In the genomic region with DNA sequence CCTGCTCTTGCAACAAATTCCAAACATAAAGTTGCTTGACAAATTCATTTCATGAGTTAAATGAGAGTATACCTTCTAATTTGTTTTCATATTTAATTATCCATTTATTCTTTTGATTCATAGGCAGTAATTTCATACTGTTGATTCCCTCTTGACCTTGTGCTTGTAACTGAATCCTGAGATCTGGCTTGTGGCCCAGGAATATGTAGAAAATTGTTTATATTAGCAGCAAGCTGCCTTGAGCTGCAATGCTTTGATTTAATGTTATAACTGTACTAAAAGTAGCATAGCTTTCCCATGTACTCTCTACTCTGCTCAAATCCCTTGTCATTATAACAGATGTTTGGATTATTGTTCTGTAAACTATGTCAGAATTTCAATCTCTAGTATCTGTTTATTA, we compare ENCODE assay signal across 10 cellular contexts.
DNase-seq lines count a peak whose midpoint lies in the region; TF ChIP-seq lines count a peak whose summit lies in the region.
"Had no signal": no experiment of that assay in that cellular context is flagged by ENCODE, and none has a peak within 500 bp of the region (broad histone marks: within the 10 kb centered on the region; RNA-seq: fewer than 3 reads in every experiment).

No MANE protein-coding gene starts in this region.

- H3K27ac ChIP-seq in SJCRH30 = no peak overlapping the region
- H3K27ac ChIP-seq in mesenchymal stem cell (ENCODE audit: low read length, poor library complexity, severe bottlenecking) = no peak overlapping the region
- H3K27ac ChIP-seq in smooth muscle cell (ENCODE audit: low read depth) = no peak overlapping the region
- H3K27ac ChIP-seq: breast epithelium had no signal

- no peak overlapping the region for H2BK15ac ChIP-seq in mesenchymal stem cell (ENCODE audit: low read depth, poor library complexity, severe bottlenecking)

- H2AFZ ChIP-seq in mesenchymal stem cell (ENCODE audit: low read depth, low read length) (no peak overlapping the region), smooth muscle cell (ENCODE audit: low read depth) (no peak overlapping the region)

- no peak overlapping the region for H3K18ac ChIP-seq in mesenchymal stem cell (ENCODE audit: low read depth in 1 of 2, low read length in 2 of 2)

- no peak overlapping the region for H3K4ac ChIP-seq in mesenchymal stem cell (ENCODE audit: low read depth in 1 of 2, low read length in 2 of 2)

- H2BK5ac ChIP-seq in mesenchymal stem cell (ENCODE audit: low read depth, low read length, poor library complexity, severe bottlenecking) = no peak overlapping the region

- H3K79me1 ChIP-seq in mesenchymal stem cell (replicated peaks; ENCODE audit: low read length, poor library complexity, severe bottlenecking) = no peaks in the 10 kb centered on the region

- no peak overlapping the region for H2BK12ac ChIP-seq in mesenchymal stem cell (ENCODE audit: low read length in 2 of 2)

- no peak overlapping the region for H3K14ac ChIP-seq in mesenchymal stem cell (ENCODE audit: low read length in 2 of 2)

- TF ChIP-seq CTCF in smooth muscle cell (IDR thresholded peaks at IDR 0.05; ENCODE audit: borderline replicate concordance, insufficient read depth, poor library complexity, severe bottlenecking) = no peak

- H3K27me3 ChIP-seq in SJCRH30 (no peaks in the 10 kb centered on the region), mesenchymal stem cell (ENCODE audit: control insufficient read depth in 1 of 2, insufficient read depth in 1 of 2, low read length in 2 of 2) (no peaks in the 10 kb centered on the region), smooth muscle cell (ENCODE audit: low read depth) (peaks cover 13% of the 10 kb centered on the region)
- H3K27me3 ChIP-seq: breast epithelium had no signal

- no peak overlapping the region for H3K4me3 ChIP-seq in SJCRH30
- no peak overlapping the region for H3K4me3 ChIP-seq in mesenchymal stem cell (ENCODE audit: insufficient read depth in 1 of 2, low read depth in 1 of 2, low read length in 2 of 2)
- no peak overlapping the region for H3K4me3 ChIP-seq in smooth muscle cell
- H3K4me3 ChIP-seq: breast epithelium had no signal

- no peaks in the 10 kb centered on the region for H3K79me2 ChIP-seq in smooth muscle cell (ENCODE audit: low read depth)

- H2BK120ac ChIP-seq in mesenchymal stem cell (ENCODE audit: low read depth, low read length) = no peak overlapping the region

- H3K4me2 ChIP-seq in mesenchymal stem cell (ENCODE audit: low read length, poor library complexity, severe bottlenecking) = no peak overlapping the region
- H3K4me2 ChIP-seq in smooth muscle cell = no peak overlapping the region

- H3K9ac ChIP-seq in mesenchymal stem cell (ENCODE audit: low read length) (no peak overlapping the region), smooth muscle cell (ENCODE audit: low read depth) (no peak overlapping the region)

- no peak overlapping the region for H3K23ac ChIP-seq in mesenchymal stem cell (ENCODE audit: low read length in 2 of 2)

- H2AK5ac ChIP-seq in mesenchymal stem cell (ENCODE audit: low read length, severe bottlenecking) = no peak overlapping the region

- H3K4me1 ChIP-seq in SJCRH30 (0 out of 2 replicates have a peak, but pooled peaks cover 3% of the 10 kb centered on the region), mesenchymal stem cell (ENCODE audit: control insufficient read depth, insufficient read depth, low read depth, low read length) (no peaks in the 10 kb centered on the region), smooth muscle cell (ENCODE audit: low read depth) (peaks cover 10% of the 10 kb centered on the region)
- H3K4me1 ChIP-seq: breast epithelium had no signal

- H3F3A ChIP-seq in smooth muscle cell (ENCODE audit: low read depth) = no peaks in the 10 kb centered on the region

- H4K91ac ChIP-seq in mesenchymal stem cell (ENCODE audit: low read length) = no peak overlapping the region

- DNase-seq in GM04503 (ENCODE audit: low read depth) = peak; percentile 19
- peak; percentile 36 for DNase-seq in NCI-H2029 (lab: John Stamatoyannopoulos, UW)
- peak; percentile 46 to 72 for DNase-seq in SJCRH30
- peak; percentile 48 for DNase-seq in mesenchymal stem cell
- no peak for DNase-seq in iPS-NIHi7 (ENCODE audit: extremely low spot score)
- no peak for DNase-seq in DMS114 treated with DMSO at 0.1 percent for 48 hours (lab: John Stamatoyannopoulos, UW; ENCODE audit: unreplicated experiment)
- DNase-seq in smooth muscle cell (lab: John Stamatoyannopoulos, UW; ENCODE audit: unreplicated experiment) = no peak
- DNase-seq: Caco-2, H9 had no signal

- H3K9me3 ChIP-seq in SJCRH30 (replicated peaks) (no peaks in the 10 kb centered on the region), mesenchymal stem cell (ENCODE audit: control insufficient read depth, low read length) (peaks cover 10% of the 10 kb centered on the region), smooth muscle cell (replicated peaks; ENCODE audit: low read depth) (peaks cover 6% of the 10 kb centered on the region)

- no peak overlapping the region for H4K8ac ChIP-seq in mesenchymal stem cell (ENCODE audit: low read length)

- no peaks in the 10 kb centered on the region for H4K20me1 ChIP-seq in smooth muscle cell (ENCODE audit: low read depth)

- H3K36me3 ChIP-seq in SJCRH30 (no peaks in the 10 kb centered on the region), mesenchymal stem cell (ENCODE audit: control insufficient read depth in 1 of 2, insufficient read depth in 2 of 2, low read depth in 1 of 2, low read length in 2 of 2) (no peaks in the 10 kb centered on the region), smooth muscle cell (ENCODE audit: low read depth) (no peaks in the 10 kb centered on the region)
- H3K36me3 ChIP-seq: breast epithelium had no signal

Comparison
In these comparisons a context has a peak if more than half of its experiments do, and no peak if none do; other contexts are left out.
1. DNase-seq: peak in GM04503 (single experiment), NCI-H2029 (single experiment), SJCRH30 (2 of 2) and mesenchymal stem cell (single experiment); none in iPS-NIHi7 (single experiment), DMS114 treated with DMSO at 0.1 percent for 48 hours (single experiment) and smooth muscle cell (single experiment).